In the genomic region with DNA sequence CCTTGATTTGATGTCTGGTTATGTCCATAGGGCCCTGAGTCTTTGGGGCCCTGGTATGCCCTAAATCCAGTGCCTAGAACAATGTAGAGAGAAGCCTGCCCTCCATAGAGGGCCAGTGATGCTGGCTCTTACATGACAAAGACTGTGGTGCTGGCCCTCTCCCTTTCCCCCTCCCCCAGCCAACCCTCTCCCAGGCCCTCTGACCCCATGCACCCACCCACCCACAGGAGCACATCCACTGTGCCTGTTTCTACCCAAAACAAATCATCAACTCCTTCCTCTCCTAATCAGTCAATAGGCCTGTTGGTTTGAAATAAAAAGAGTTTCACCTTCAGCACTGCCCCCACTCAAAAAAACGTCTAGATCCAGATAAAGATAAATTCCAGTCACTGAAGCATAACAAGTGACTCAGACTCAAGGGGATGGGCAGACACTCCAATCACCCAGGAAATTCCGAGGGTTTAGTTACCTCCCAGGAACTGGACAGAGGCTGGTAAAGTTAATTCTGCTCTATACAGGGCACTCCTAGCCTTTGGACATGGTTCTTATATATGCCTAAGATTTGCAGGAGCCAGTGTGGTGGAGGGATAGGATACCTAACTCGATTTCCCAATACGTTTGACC, we compare ENCODE assay signal across 12 cellular contexts.
DNase-seq lines count a peak whose midpoint lies in the region; ATAC-seq, FAIRE-seq and TF ChIP-seq lines count a peak whose summit lies in the region.
"Had no signal": no experiment of that assay in that cellular context is flagged by ENCODE, and none has a peak within 500 bp of the region (broad histone marks: within the 10 kb centered on the region; RNA-seq: fewer than 3 reads in every experiment).

No MANE protein-coding gene starts in this region.

- TF ChIP-seq POLR2A in K562 (conservative IDR thresholded peaks at IDR 0.05): no peak
- TF ChIP-seq POLR2A in GM12892 (IDR thresholded peaks at IDR 0.05; ENCODE audit: low read depth, low read length): no peak

- POLR2A ChIA-PET in K562 (lab: Yijun Ruan, JAX): no interaction called here

- no peaks in the 10 kb centered on the region for H3K4me1 ChIP-seq in K562 (replicated peaks in 1 of 2; ENCODE audit: control insufficient read depth in 2 of 2, insufficient read depth in 2 of 2, low read length in 2 of 2)

- no peaks in the 10 kb centered on the region for H3K79me2 ChIP-seq in K562 (ENCODE audit: control insufficient read depth, insufficient read depth, low read length)

- no peak overlapping the region for H3K27ac ChIP-seq in K562 (ENCODE audit: extremely low read depth, low read depth, low read length)
- H3K27ac ChIP-seq: BLaER1 treated with 17β-estradiol and CSF1 and Interleukin-3, amounts not matched to agents 10 nM and 100 nM had no signal

- H3K9me3 Mint-ChIP-seq in progenitor cell of endocrine pancreas (ENCODE audit: low read depth): no peaks in the 10 kb centered on the region

- H2AFZ ChIP-seq in K562 (ENCODE audit: low read depth, low read length): no peak overlapping the region

- H3K9me3 ChIP-seq in K562 (replicated peaks; ENCODE audit: control insufficient read depth, insufficient read depth, low read depth, low read length): no peaks in the 10 kb centered on the region
- H3K9me3 ChIP-seq: BLaER1 treated with 17β-estradiol and CSF1 and Interleukin-3, amounts not matched to agents 10 nM and 100 nM had no signal

- H3K36me3 ChIP-seq in K562 (ENCODE audit: control insufficient read depth, insufficient read depth, low read length) (no peaks in the 10 kb centered on the region), kidney epithelial cell (ENCODE audit: control insufficient read depth, insufficient read depth, low read length) (no peaks in the 10 kb centered on the region)
- H3K36me3 ChIP-seq: BLaER1 treated with 17β-estradiol and CSF1 and Interleukin-3, amounts not matched to agents 10 nM and 100 nM had no signal

- BruUV-seq in K562 (replicated peaks; lab: Mats Ljungman, UMichigan): no TSS peak

- 0% methylated on average over 4 of the region's 4 CpGs for WGBS in K562 (ENCODE audit: insufficient coverage, low coverage, missing lambda C conversion rate)

- CTCF ChIA-PET in K562 (lab: Yijun Ruan, JAX; ENCODE audit: low intra/inter-chr PET ratio): no interaction called here

- H3K27me3 ChIP-seq in K562 (ENCODE audit: control insufficient read depth in 2 of 2, insufficient read depth in 2 of 2, low read length in 2 of 2) (peaks cover 0 to 4% of the 10 kb centered on the region in 2 experiments; a peak in 1 of 5 replicates), kidney epithelial cell (ENCODE audit: control insufficient read depth, insufficient read depth, low read length) (no peaks in the 10 kb centered on the region)
- H3K27me3 ChIP-seq: BLaER1 treated with 17β-estradiol and CSF1 and Interleukin-3, amounts not matched to agents 10 nM and 100 nM had no signal

- H3K36me3 Mint-ChIP-seq in progenitor cell of endocrine pancreas (ENCODE audit: insufficient read depth): no peaks in the 10 kb centered on the region
- H3K36me3 Mint-ChIP-seq: activated naive CD8-positive, alpha-beta T cell had no signal

- no peak overlapping the region for H3K4me3 ChIP-seq in K562
- no peak overlapping the region for H3K4me3 ChIP-seq in kidney epithelial cell (ENCODE audit: low read depth, low read length)
- H3K4me3 ChIP-seq: BLaER1 treated with 17β-estradiol and CSF1 and Interleukin-3, amounts not matched to agents 10 nM and 100 nM had no signal

- TF ChIP-seq CTCF in K562 (IDR thresholded peaks at IDR 0.05 in 2 of 3, conservative IDR thresholded peaks at IDR 0.05 in 1 of 3; ENCODE audit: insufficient read depth in 2 of 3, low read depth in 1 of 3, low read length in 3 of 3): no peak
- TF ChIP-seq CTCF in kidney epithelial cell (IDR thresholded peaks at IDR 0.05; ENCODE audit: insufficient read depth, low read length, poor library complexity, severe bottlenecking): no peak
- TF ChIP-seq CTCF in progenitor cell of endocrine pancreas (IDR thresholded peaks at IDR 0.05; ENCODE audit: unreplicated experiment): no peak
- TF ChIP-seq CTCF in GM13976 (IDR thresholded peaks at IDR 0.05; ENCODE audit: borderline replicate concordance, control extremely low read depth, extremely low read depth, insufficient read depth, missing control alignments): no peak

- no peak overlapping the region for H3K9ac ChIP-seq in K562 (ENCODE audit: insufficient read depth in 1 of 2, low read depth in 2 of 2, low read length in 2 of 2)
- H3K9ac ChIP-seq: BLaER1 treated with 17β-estradiol and CSF1 and Interleukin-3, amounts not matched to agents 10 nM and 100 nM had no signal

- no peak for ATAC-seq in K562
- ATAC-seq in GM21619 (IDR thresholded peaks at IDR 0.05; ENCODE audit: unreplicated experiment): no peak

- in situ Hi-C loops in K562 (cut with MboI) (no loop called here), GM13976 (cut with MboI; ENCODE audit: low sequenced_read_pairs, unreplicated experiment) (no loop called here)

- H3K4me3 Mint-ChIP-seq in progenitor cell of endocrine pancreas (ENCODE audit: low read depth): no peak overlapping the region
- H3K4me3 Mint-ChIP-seq: activated naive CD8-positive, alpha-beta T cell had no signal

- peaks cover 9% of the 10 kb centered on the region for H3K4me1 Mint-ChIP-seq in progenitor cell of endocrine pancreas (ENCODE audit: low read depth)

- intact Hi-C loops in K562 (cut with micrococcal nuclease): no loop called here

- peak; percentile 39 for DNase-seq in AG08396 (ENCODE audit: low spot score)
- DNase-seq in HTR-8/SVneo (ENCODE audit: insufficient read length, low spot score): peak; percentile 52
- no peak for DNase-seq in K562 (ENCODE audit: extremely low read depth in 1 of 4, low spot score in 3 of 4)
- peak; percentile 77 for DNase-seq in kidney epithelial cell (ENCODE audit: low read depth)
- no peak for DNase-seq in progenitor cell of endocrine pancreas (ENCODE audit: low spot score, unreplicated experiment)
- no peak for DNase-seq in GM13976 (ENCODE audit: low spot score)
- DNase-seq in GM12892 (ENCODE audit: insufficient read length): no peak
- DNase-seq: NCI-H1694 treated with DMSO at 0.1 percent for 48 hours, T-helper 9 cell had no signal

- no peak for TF ChIP-seq RAD21 in K562 (CRISPR knock-in tag; conservative IDR thresholded peaks at IDR 0.05 in 1 of 2, IDR thresholded peaks at IDR 0.05 in 1 of 2)

- no peak overlapping the region for H3K4me2 ChIP-seq in K562 (ENCODE audit: insufficient read depth, low read length)

- H4K20me1 ChIP-seq in K562 (replicated peaks; ENCODE audit: control insufficient read depth, insufficient read depth, low read length): 0 out of 2 replicates have a peak, but pooled peaks cover 2% of the 10 kb centered on the region
- H4K20me1 ChIP-seq: BLaER1 treated with 17β-estradiol and CSF1 and Interleukin-3, amounts not matched to agents 10 nM and 100 nM had no signal

- H3K27ac Mint-ChIP-seq in progenitor cell of endocrine pancreas: no peak overlapping the region
- H3K27ac Mint-ChIP-seq: activated naive CD8-positive, alpha-beta T cell had no signal

- TF ChIP-seq EP300 in K562 (IDR thresholded peaks at IDR 0.05; ENCODE audit: low read length): no peak

- H3K9me1 ChIP-seq in K562 (ENCODE audit: control insufficient read depth, insufficient read depth, low read length): no peaks in the 10 kb centered on the region

- H3K27me3 Mint-ChIP-seq in progenitor cell of endocrine pancreas: no peaks in the 10 kb centered on the region
- H3K27me3 Mint-ChIP-seq: activated naive CD8-positive, alpha-beta T cell had no signal

- no peak for FAIRE-seq in HTR-8/SVneo (lab: Jason Lieb, UNC)
- no peak for FAIRE-seq in K562 (lab: Jason Lieb, UNC)
- no peak for FAIRE-seq in GM12892 (lab: Jason Lieb, UNC)

TF ChIP-seq in K562, 482 proteins besides CTCF, POLR2A, EP300 and RAD21 (continues in another document):
- TF ChIP-seq, protein P1, sequence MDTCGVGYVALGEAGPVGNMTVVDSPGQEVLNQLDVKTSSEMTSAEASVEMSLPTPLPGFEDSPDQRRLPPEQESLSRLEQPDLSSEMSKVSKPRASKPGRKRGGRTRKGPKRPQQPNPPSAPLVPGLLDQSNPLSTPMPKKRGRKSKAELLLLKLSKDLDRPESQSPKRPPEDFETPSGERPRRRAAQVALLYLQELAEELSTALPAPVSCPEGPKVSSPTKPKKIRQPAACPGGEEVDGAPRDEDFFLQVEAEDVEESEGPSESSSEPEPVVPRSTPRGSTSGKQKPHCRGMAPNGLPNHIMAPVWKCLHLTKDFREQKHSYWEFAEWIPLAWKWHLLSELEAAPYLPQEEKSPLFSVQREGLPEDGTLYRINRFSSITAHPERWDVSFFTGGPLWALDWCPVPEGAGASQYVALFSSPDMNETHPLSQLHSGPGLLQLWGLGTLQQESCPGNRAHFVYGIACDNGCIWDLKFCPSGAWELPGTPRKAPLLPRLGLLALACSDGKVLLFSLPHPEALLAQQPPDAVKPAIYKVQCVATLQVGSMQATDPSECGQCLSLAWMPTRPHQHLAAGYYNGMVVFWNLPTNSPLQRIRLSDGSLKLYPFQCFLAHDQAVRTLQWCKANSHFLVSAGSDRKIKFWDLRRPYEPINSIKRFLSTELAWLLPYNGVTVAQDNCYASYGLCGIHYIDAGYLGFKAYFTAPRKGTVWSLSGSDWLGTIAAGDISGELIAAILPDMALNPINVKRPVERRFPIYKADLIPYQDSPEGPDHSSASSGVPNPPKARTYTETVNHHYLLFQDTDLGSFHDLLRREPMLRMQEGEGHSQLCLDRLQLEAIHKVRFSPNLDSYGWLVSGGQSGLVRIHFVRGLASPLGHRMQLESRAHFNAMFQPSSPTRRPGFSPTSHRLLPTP (IDR thresholded peaks at IDR 0.05; ENCODE audit: borderline replicate concordance, extremely low read depth, insufficient read length): no peak
- TF ChIP-seq, protein P2, sequence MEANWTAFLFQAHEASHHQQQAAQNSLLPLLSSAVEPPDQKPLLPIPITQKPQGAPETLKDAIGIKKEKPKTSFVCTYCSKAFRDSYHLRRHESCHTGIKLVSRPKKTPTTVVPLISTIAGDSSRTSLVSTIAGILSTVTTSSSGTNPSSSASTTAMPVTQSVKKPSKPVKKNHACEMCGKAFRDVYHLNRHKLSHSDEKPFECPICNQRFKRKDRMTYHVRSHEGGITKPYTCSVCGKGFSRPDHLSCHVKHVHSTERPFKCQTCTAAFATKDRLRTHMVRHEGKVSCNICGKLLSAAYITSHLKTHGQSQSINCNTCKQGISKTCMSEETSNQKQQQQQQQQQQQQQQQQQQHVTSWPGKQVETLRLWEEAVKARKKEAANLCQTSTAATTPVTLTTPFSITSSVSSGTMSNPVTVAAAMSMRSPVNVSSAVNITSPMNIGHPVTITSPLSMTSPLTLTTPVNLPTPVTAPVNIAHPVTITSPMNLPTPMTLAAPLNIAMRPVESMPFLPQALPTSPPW (CRISPR knock-in tag; IDR thresholded peaks at IDR 0.05): peak; percentile 26; the same call in 1 of the 2 replicates

Comparison
In these comparisons a context has a peak if more than half of its experiments do, and no peak if none do; other contexts are left out.
1. DNase-seq: peak in AG08396 (single experiment), HTR-8/SVneo (single experiment) and kidney epithelial cell (single experiment); none in K562 (0 of 4), progenitor cell of endocrine pancreas (single experiment), GM13976 (single experiment) and GM12892 (single experiment).